Comparison of ENCODE assay signal across 22 cellular contexts in genomic region chr7:77833136-77833535, GRCh38. TPM values are rescaled to one million over a fixed set of nuclear protein-coding genes. Genes with fewer than 3 reads are reported as not detected.
DNase-seq lines count a peak whose midpoint lies in the region; ATAC-seq and TF ChIP-seq lines count a peak whose summit lies in the region.
"Had no signal": no experiment of that assay in that cellular context is flagged by ENCODE, and none has a peak within 500 bp of the region (broad histone marks: within the 10 kb centered on the region; RNA-seq: fewer than 3 reads in every experiment).

No MANE protein-coding gene starts in this region.

- peaks cover 4% of the 10 kb centered on the region; the same call in 1 of the 2 replicates for H4K20me1 ChIP-seq in IMR-90 (ENCODE audit: insufficient read depth, low read length)

- CTCF ChIA-PET in IMR-90 (lab: Yijun Ruan, JAX), result no interaction called here

- peak overlapping the region; percentile 71 for H2BK5ac ChIP-seq in IMR-90 (ENCODE audit: low read depth, low read length, poor library complexity, severe bottlenecking)

- H3K23ac ChIP-seq in IMR-90 (ENCODE audit: low read depth, low read length), result peak overlapping the region; percentile 44; the same call in 1 of the 2 replicates

- no peak for TF ChIP-seq CTCF in IMR-90 (conservative IDR thresholded peaks at IDR 0.05; ENCODE audit: low read depth, low read length)
- TF ChIP-seq CTCF in chondrocyte (IDR thresholded peaks at IDR 0.05), result no peak

- no peak overlapping the region for H2AK9ac ChIP-seq in IMR-90 (replicated peaks; ENCODE audit: low read depth, low read length, poor library complexity)

- dilution Hi-C loops in IMR-90 (cut with HindIII; ENCODE audit: low sequenced_read_pairs, unreplicated experiment), result no loop called here

- no peak for DNase-seq in activated naive CD8-positive, alpha-beta T cell treated with anti-CD3 and anti-CD28 coated beads, Interleukin-2, amount 50 U/mL, for 24 hours
- DNase-seq in IMR-90 (peak; percentile 23), chondrocyte (ENCODE audit: low spot score) (no peak), SIG-M5 (lab: John Stamatoyannopoulos, UW) (no peak)
- no peak for DNase-seq in stimulated activated naive B cell treated with anti-CD40 and anti-IgM and Interleukin-4, amounts not matched to agents 10 μg/mL and 1 μg/mL and 100 μg/mL, for 72 hours
- DNase-seq: activated naive CD4-positive, alpha-beta T cell treated with anti-CD3 and anti-CD28 coated beads for 36 hours; CD8-positive, alpha-beta T cell; foreskin melanocyte; immature natural killer cell; left ventricle myocardium inferior; NCI-H187 treated with DMSO at 0.1 percent for 48 hours; NCI-H82; ovary; right cardiac atrium; SHP77 had no signal

- no peak for TF ChIP-seq RAD21 in IMR-90 (IDR thresholded peaks at IDR 0.05; ENCODE audit: low read length)

- H2BK20ac ChIP-seq in IMR-90 (ENCODE audit: low read depth, low read length), result peak overlapping the region; percentile 66; the same call in 1 of the 2 replicates

- H2BK15ac ChIP-seq in IMR-90 (ENCODE audit: low read depth, low read length), result peak overlapping the region; percentile 98; the same call in 2 of the 3 replicates

- H3K4me1 ChIP-seq in IMR-90 (ENCODE audit: control insufficient read depth, insufficient read depth, low read length), result peaks cover 7% of the 10 kb centered on the region

- WGBS in IMR-90 (ENCODE audit: extremely low coverage in 2 of 2, insufficient read length in 1 of 2), 2 experiments, result no CpG with 5 or more reads among the region's 1 CpG

- peak overlapping the region; percentile 30 for H3K4me3 Mint-ChIP-seq in activated naive CD8-positive, alpha-beta T cell
- no peak overlapping the region for H3K4me3 Mint-ChIP-seq in activated naive CD8-positive, alpha-beta T cell treated with anti-CD3 and anti-CD28 coated beads, Interleukin-2, amount 50 U/mL, for 24 hours
- H3K4me3 Mint-ChIP-seq in chondrocyte (ENCODE audit: unreplicated experiment), result no peak overlapping the region
- H3K4me3 Mint-ChIP-seq in stimulated activated naive B cell treated with anti-CD40 and anti-IgM and Interleukin-4, amounts not matched to agents 10 μg/mL and 1 μg/mL and 100 μg/mL, for 72 hours, result no peak overlapping the region
- H3K4me3 Mint-ChIP-seq: CD8-positive, alpha-beta T cell; mesothelial cell of epicardium; nephron had no signal

- H3K4ac ChIP-seq in IMR-90 (ENCODE audit: low read depth, low read length), result peak overlapping the region; percentile 56

- H3K9me1 ChIP-seq in IMR-90 (ENCODE audit: insufficient read depth, low read length), result peaks cover 12% of the 10 kb centered on the region; the same call in 1 of the 2 replicates

- BruUV-seq in IMR-90 (replicated peaks; lab: Mats Ljungman, UMichigan), result no TSS peak

- peak overlapping the region; percentile 88; the same call in 1 of the 2 replicates for H4K5ac ChIP-seq in IMR-90 (ENCODE audit: low read depth, low read length)

- TF ChIP-seq POLR2A in IMR-90 (IDR thresholded peaks at IDR 0.05; ENCODE audit: low read depth, low read length), result no peak

- peaks cover 9% of the 10 kb centered on the region for H3K36me3 Mint-ChIP-seq in activated naive CD8-positive, alpha-beta T cell
- peaks cover 6% of the 10 kb centered on the region for H3K36me3 Mint-ChIP-seq in activated naive CD8-positive, alpha-beta T cell treated with anti-CD3 and anti-CD28 coated beads, Interleukin-2, amount 50 U/mL, for 24 hours (ENCODE audit: low read depth)
- no peaks in the 10 kb centered on the region for H3K36me3 Mint-ChIP-seq in chondrocyte (ENCODE audit: low read depth)
- H3K36me3 Mint-ChIP-seq in stimulated activated naive B cell treated with anti-CD40 and anti-IgM and Interleukin-4, amounts not matched to agents 10 μg/mL and 1 μg/mL and 100 μg/mL, for 72 hours, result peaks cover 11 to 28% of the 10 kb centered on the region in 2 donors
- H3K36me3 Mint-ChIP-seq: CD8-positive, alpha-beta T cell; immature natural killer cell had no signal

- no peaks in the 10 kb centered on the region for H3K27me3 Mint-ChIP-seq in activated naive CD8-positive, alpha-beta T cell
- H3K27me3 Mint-ChIP-seq in activated naive CD8-positive, alpha-beta T cell treated with anti-CD3 and anti-CD28 coated beads, Interleukin-2, amount 50 U/mL, for 24 hours, result no peaks in the 10 kb centered on the region
- H3K27me3 Mint-ChIP-seq in chondrocyte (ENCODE audit: low read depth), result no peaks in the 10 kb centered on the region
- no peaks in the 10 kb centered on the region for H3K27me3 Mint-ChIP-seq in stimulated activated naive B cell treated with anti-CD40 and anti-IgM and Interleukin-4, amounts not matched to agents 10 μg/mL and 1 μg/mL and 100 μg/mL, for 72 hours
- H3K27me3 Mint-ChIP-seq: central memory CD8-positive, alpha-beta T cell had no signal

- peak overlapping the region; percentile 99; the same call in 1 of the 2 replicates for H2AK5ac ChIP-seq in IMR-90 (ENCODE audit: low read depth, low read length)

- peak overlapping the region; percentile 23 for H3K27ac Mint-ChIP-seq in activated naive CD8-positive, alpha-beta T cell
- H3K27ac Mint-ChIP-seq in activated naive CD8-positive, alpha-beta T cell treated with anti-CD3 and anti-CD28 coated beads, Interleukin-2, amount 50 U/mL, for 24 hours, result no peak overlapping the region
- H3K27ac Mint-ChIP-seq in chondrocyte (ENCODE audit: unreplicated experiment), result peak overlapping the region; percentile 28
- no peak overlapping the region for H3K27ac Mint-ChIP-seq in stimulated activated naive B cell treated with anti-CD40 and anti-IgM and Interleukin-4, amounts not matched to agents 10 μg/mL and 1 μg/mL and 100 μg/mL, for 72 hours
- H3K27ac Mint-ChIP-seq: activated naive CD4-positive, alpha-beta T cell treated with anti-CD3 and anti-CD28 coated beads for 36 hours; CD8-positive, alpha-beta T cell; nephron had no signal

- in situ Hi-C loops in IMR-90 (cut with MboI; ENCODE audit: low sequenced_read_pairs), result no loop called here

- H3K36me3 ChIP-seq in IMR-90 (ENCODE audit: control insufficient read depth, insufficient read depth, low read length), result no peaks in the 10 kb centered on the region
- H3K36me3 ChIP-seq: left ventricle myocardium inferior, ovary had no signal

- peak overlapping the region; percentile 83 for H2BK120ac ChIP-seq in IMR-90 (ENCODE audit: low read depth, low read length)

- no peak for ATAC-seq in activated naive CD8-positive, alpha-beta T cell treated with anti-CD3 and anti-CD28 coated beads, Interleukin-2, amount 50 U/mL, for 24 hours
- ATAC-seq in IMR-90 (ENCODE audit: low read depth) (peak; percentile 67), HG03571 (IDR thresholded peaks at IDR 0.05; ENCODE audit: unreplicated experiment) (no peak)
- ATAC-seq in stimulated activated naive B cell treated with anti-CD40 and anti-IgM and Interleukin-4, amounts not matched to agents 10 μg/mL and 1 μg/mL and 100 μg/mL, for 72 hours (replicated peaks), result no peak
- ATAC-seq: CD8-positive, alpha-beta T cell; right cardiac atrium had no signal

- no peak overlapping the region for H2AFZ ChIP-seq in IMR-90 (replicated peaks; ENCODE audit: low read length, poor library complexity)
- H2AFZ ChIP-seq: hepatocyte had no signal

- peaks cover 26 to 62% of the 10 kb centered on the region in 2 experiments for H3K79me1 ChIP-seq in IMR-90 (ENCODE audit: low read depth in 1 of 2, low read length in 2 of 2)

- no peak overlapping the region for H3K4me3 ChIP-seq in IMR-90 (ENCODE audit: insufficient read depth, low read depth, low read length)
- H3K4me3 ChIP-seq: hepatocyte, left ventricle myocardium inferior, ovary had no signal

- peak overlapping the region; percentile 57 to 63; a peak in 2 of 4 replicates for H4K8ac ChIP-seq in IMR-90 (ENCODE audit: low read depth in 2 of 2, low read length in 2 of 2)

- H3K56ac ChIP-seq in IMR-90 (ENCODE audit: extremely low read depth, insufficient read depth, low read length), result no peak overlapping the region; the same call in 1 of the 2 replicates

- no peaks in the 10 kb centered on the region for H3K9me3 ChIP-seq in IMR-90 (ENCODE audit: control insufficient read depth, insufficient read depth, low read length)
- H3K9me3 ChIP-seq: left ventricle myocardium inferior, ovary had no signal

- no peak overlapping the region for H3K9ac ChIP-seq in IMR-90 (ENCODE audit: low read depth, low read length)
- H3K9ac ChIP-seq: KMS-11 had no signal

- peaks cover 47% of the 10 kb centered on the region for H3K4me1 Mint-ChIP-seq in activated naive CD8-positive, alpha-beta T cell (ENCODE audit: low read depth)
- H3K4me1 Mint-ChIP-seq in activated naive CD8-positive, alpha-beta T cell treated with anti-CD3 and anti-CD28 coated beads, Interleukin-2, amount 50 U/mL, for 24 hours, result peaks cover 58% of the 10 kb centered on the region
- peaks cover 24% of the 10 kb centered on the region for H3K4me1 Mint-ChIP-seq in chondrocyte (ENCODE audit: low read depth)
- peaks cover 35 to 73% of the 10 kb centered on the region in 2 donors for H3K4me1 Mint-ChIP-seq in stimulated activated naive B cell treated with anti-CD40 and anti-IgM and Interleukin-4, amounts not matched to agents 10 μg/mL and 1 μg/mL and 100 μg/mL, for 72 hours
- H3K4me1 Mint-ChIP-seq: nephron had no signal

- no peaks in the 10 kb centered on the region for H3K9me3 Mint-ChIP-seq in activated naive CD8-positive, alpha-beta T cell (ENCODE audit: low read depth)
- no peaks in the 10 kb centered on the region for H3K9me3 Mint-ChIP-seq in activated naive CD8-positive, alpha-beta T cell treated with anti-CD3 and anti-CD28 coated beads, Interleukin-2, amount 50 U/mL, for 24 hours
- H3K9me3 Mint-ChIP-seq in chondrocyte (ENCODE audit: low read depth), result peaks cover 2% of the 10 kb centered on the region
- peaks cover 0 to 1% of the 10 kb centered on the region in 2 donors for H3K9me3 Mint-ChIP-seq in stimulated activated naive B cell treated with anti-CD40 and anti-IgM and Interleukin-4, amounts not matched to agents 10 μg/mL and 1 μg/mL and 100 μg/mL, for 72 hours
- H3K9me3 Mint-ChIP-seq: CD8-positive, alpha-beta T cell; central memory CD8-positive, alpha-beta T cell; immature natural killer cell; nephron had no signal

- POLR2A ChIA-PET in IMR-90 (lab: Charles Lee; ENCODE audit: unreplicated experiment), result no interaction called here

- H3K27ac ChIP-seq in IMR-90 (ENCODE audit: insufficient read depth, low read length), result peak overlapping the region; percentile 39; the same call in 1 of the 2 replicates
- H3K27ac ChIP-seq: hepatocyte, KMS-11, left ventricle myocardium inferior, ovary had no signal

- no peaks in the 10 kb centered on the region for H3K27me3 ChIP-seq in IMR-90 (ENCODE audit: control insufficient read depth, insufficient read depth, low read length)
- H3K27me3 ChIP-seq: hepatocyte, ovary had no signal

- H3K18ac ChIP-seq in IMR-90 (ENCODE audit: low read depth, low read length), result peak overlapping the region; percentile 90; the same call in 1 of the 2 replicates

- H4K91ac ChIP-seq in IMR-90 (ENCODE audit: insufficient read depth, low read depth, low read length), result peak overlapping the region; percentile 94

- peak overlapping the region; percentile 36; the same call in 1 of the 2 replicates for H3K4me2 ChIP-seq in IMR-90 (ENCODE audit: low read depth, low read length)
- H3K4me2 ChIP-seq: hepatocyte, KMS-11 had no signal

- peak overlapping the region; percentile 67 for H3K14ac ChIP-seq in IMR-90 (replicated peaks; ENCODE audit: low read depth, low read length)

- intact Hi-C loops in IMR-90 (cut with micrococcal nuclease), result no loop called here

RNA-seq across cellular contexts. Expression of gene PHTF2, which starts 34.6 kb away (rescaled TPM):
- total RNA-seq in IMR-90 (2012; rRNA removed), result 65.5 and 69.9 TPM in 2 replicates
- polyA plus RNA-seq in IMR-90 (2012; rRNA removed), result 21.7 and 28.3 TPM in 2 replicates
- 4.6 and 5.1 TPM in 2 replicates for polyA plus RNA-seq in IMR-90 (2012; cell fraction: cytosol; rRNA removed)
- 1.7 and 18.9 TPM in 2 replicates for polyA plus RNA-seq in IMR-90 (2012; cell fraction: nucleus; rRNA removed; ENCODE audit: low replicate concordance)
- 49.7 to 56.1 TPM (median 52.6 TPM) in 3 replicates for total RNA-seq in chondrocyte

RNA-seq across cellular contexts. Expression of gene TMEM60, which starts 34.9 kb away (rescaled TPM):
- total RNA-seq in IMR-90 (2012; rRNA removed), result 9.9 and 19.2 TPM in 2 replicates
- polyA plus RNA-seq in IMR-90 (2012; rRNA removed), result 15.0 and 17.2 TPM in 2 replicates
- polyA plus RNA-seq in IMR-90 (2012; cell fraction: cytosol; rRNA removed), result 3.8 and 5.1 TPM in 2 replicates
- 0.62 and 5.5 TPM in 2 replicates for polyA plus RNA-seq in IMR-90 (2012; cell fraction: nucleus; rRNA removed; ENCODE audit: low replicate concordance)
- total RNA-seq in chondrocyte, result 15.3 to 16.6 TPM (median 15.5 TPM) in 3 replicates

Comparison
In these comparisons a context has a peak if more than half of its experiments do, and no peak if none do; other contexts are left out.
1. H3K27ac Mint-ChIP-seq: peak in activated naive CD8-positive, alpha-beta T cell (single experiment) and chondrocyte (single experiment); none in activated naive CD8-positive, alpha-beta T cell treated with anti-CD3 and anti-CD28 coated beads, Interleukin-2, amount 50 U/mL, for 24 hours (single experiment) and stimulated activated naive B cell treated with anti-CD40 and anti-IgM and Interleukin-4, amounts not matched to agents 10 μg/mL and 1 μg/mL and 100 μg/mL, for 72 hours (single experiment).